Comparison of ENCODE assay signal across 8 cellular contexts in genomic region chr1:11285883-11286734, GRCh38. TPM values are rescaled to one million over a fixed set of nuclear protein-coding genes. Genes with fewer than 3 reads are reported as not detected.
DNase-seq lines count a peak whose midpoint lies in the region; ATAC-seq and TF ChIP-seq lines count a peak whose summit lies in the region.

No MANE protein-coding gene starts in this region.

- H3K9me3 ChIP-seq in osteoblast (ENCODE audit: low read depth, low read length): no peaks in the 10 kb centered on the region

- H3K4me3 Mint-ChIP-seq in central memory CD8-positive, alpha-beta T cell: no peak overlapping the region

- peak; percentile 17 for DNase-seq in NCI-H2196 (lab: John Stamatoyannopoulos, UW; ENCODE audit: unreplicated experiment)
- no peak for DNase-seq in NCI-H2196 treated with DMSO at 0.1 percent for 48 hours (lab: John Stamatoyannopoulos, UW; ENCODE audit: unreplicated experiment)
- DNase-seq in NB4 (ENCODE audit: low read depth): no peak
- DNase-seq in central memory CD8-positive, alpha-beta T cell (ENCODE audit: low spot score in 2 of 2): no peak
- peak; percentile 67 for DNase-seq in osteoblast (ENCODE audit: insufficient read length, low spot score, missing footprints)
- DNase-seq in RKO (ENCODE audit: low spot score): no peak

- no peaks in the 10 kb centered on the region for H3K27me3 Mint-ChIP-seq in central memory CD8-positive, alpha-beta T cell

- H3K36me3 Mint-ChIP-seq in central memory CD8-positive, alpha-beta T cell (ENCODE audit: insufficient read depth): peaks cover 36% of the 10 kb centered on the region

- TF ChIP-seq CTCF in NB4 (IDR thresholded peaks at IDR 0.05; ENCODE audit: low read depth, low read length): peak; percentile 5
- TF ChIP-seq CTCF in osteoblast (IDR thresholded peaks at IDR 0.05; ENCODE audit: extremely low read depth, low read depth, low read length): peak; percentile 47

- H3K9me3 Mint-ChIP-seq in central memory CD8-positive, alpha-beta T cell: no peaks in the 10 kb centered on the region

- TF ChIP-seq POLR2A in NB4 (IDR thresholded peaks at IDR 0.05; ENCODE audit: extremely low read depth, insufficient read length) (no peak), GM18505 (IDR thresholded peaks at IDR 0.05; ENCODE audit: borderline replicate concordance, extremely low read depth, insufficient read depth, insufficient read length) (no peak)

- no peak overlapping the region for H2AFZ ChIP-seq in osteoblast (ENCODE audit: low read length)

- no peaks in the 10 kb centered on the region for H3K27me3 ChIP-seq in osteoblast (ENCODE audit: insufficient read depth, low read length)

- H3K27ac ChIP-seq in osteoblast (ENCODE audit: low read depth, low read length): no peak overlapping the region

- H3K4me3 ChIP-seq in NB4 (ENCODE audit: low read depth, low read length): no peak overlapping the region
- H3K4me3 ChIP-seq in osteoblast (ENCODE audit: insufficient read depth, low read length): no peak overlapping the region

- H3K36me3 ChIP-seq in osteoblast (ENCODE audit: insufficient read depth, low read length): peaks cover 6% of the 10 kb centered on the region

- peaks cover 43% of the 10 kb centered on the region for H4K20me1 ChIP-seq in osteoblast (ENCODE audit: insufficient read depth, low read length)

- H3K27ac Mint-ChIP-seq in central memory CD8-positive, alpha-beta T cell (ENCODE audit: low read depth): peak overlapping the region; percentile 6

- peaks cover 27% of the 10 kb centered on the region for H3K4me1 ChIP-seq in osteoblast (ENCODE audit: insufficient read depth, low read length)

- H3K4me2 ChIP-seq in osteoblast (ENCODE audit: insufficient read depth, low read length): no peak overlapping the region

- H3K79me2 ChIP-seq in osteoblast (ENCODE audit: insufficient read depth, low read length): no peaks in the 10 kb centered on the region

- no peak for ATAC-seq in central memory CD8-positive, alpha-beta T cell (replicated peaks; ENCODE audit: extremely low read depth, poor library complexity, severe bottlenecking)
- no peak for ATAC-seq in HG03097 (IDR thresholded peaks at IDR 0.05; ENCODE audit: low FRiP score, unreplicated experiment)
- ATAC-seq in GM18505 (IDR thresholded peaks at IDR 0.05; ENCODE audit: unreplicated experiment): no peak

- peaks cover 23% of the 10 kb centered on the region for H3K4me1 Mint-ChIP-seq in central memory CD8-positive, alpha-beta T cell

RNA-seq across cellular contexts. Expression of gene UBIAD1, which starts 13.1 kb away (rescaled TPM):
- total RNA-seq in osteoblast: 10.5 and 11.8 TPM in 2 replicates

RNA-seq across cellular contexts. Expression of gene MTOR, which starts 23.8 kb away (rescaled TPM):
- 26.5 and 34.0 TPM in 2 replicates for total RNA-seq in osteoblast

Comparison
In these comparisons a context has a peak if more than half of its experiments do, and no peak if none do; other contexts are left out.
1. DNase-seq: peak in NCI-H2196 (single experiment) and osteoblast (single experiment); none in NCI-H2196 treated with DMSO at 0.1 percent for 48 hours (single experiment), NB4 (single experiment), central memory CD8-positive, alpha-beta T cell (0 of 2) and RKO (single experiment).